7 cellular contexts compared by ENCODE assay signal in the genomic region with DNA sequence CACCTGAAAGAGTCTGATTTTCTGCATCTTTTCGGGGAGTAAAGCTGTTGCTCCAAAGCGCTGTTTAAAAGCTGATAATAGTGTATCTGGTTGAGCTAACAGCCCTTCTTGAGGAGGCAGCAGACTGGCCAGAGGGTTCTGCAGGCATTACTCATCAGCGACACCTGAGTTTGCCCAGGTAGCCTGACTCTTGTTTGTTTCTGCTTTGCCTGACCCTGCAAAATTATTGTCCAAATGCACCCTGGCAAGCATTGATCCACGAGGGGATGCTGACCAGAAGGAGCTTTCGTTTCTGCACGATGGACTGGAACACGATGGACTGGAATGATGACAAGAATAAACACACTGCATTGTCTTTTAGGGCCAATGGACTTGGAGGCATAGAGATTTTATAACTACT. TPM values are rescaled to one million over a fixed set of nuclear protein-coding genes. Genes with fewer than 3 reads are reported as not detected.
DNase-seq lines count a peak whose midpoint lies in the region; ATAC-seq and TF ChIP-seq lines count a peak whose summit lies in the region.

No MANE protein-coding gene starts in this region.

- H3K4me3 ChIP-seq in skin epidermis (no peak overlapping the region), testis (no peak overlapping the region)

- peak overlapping the region in 20 of 21 experiments; percentile 28 to 96 (median 72) for H3K27ac ChIP-seq in skin epidermis
- H3K27ac ChIP-seq in testis = peak overlapping the region in 1 of 2 donors; percentile 26

- WGBS in testis, 2 donors = 36 to 38% methylated on average over 7 of the region's 7 CpGs

- no peaks in the 10 kb centered on the region for H3K27me3 Mint-ChIP-seq in IgD-negative memory B cell
- H3K27me3 Mint-ChIP-seq in effector memory CD8-positive, alpha-beta T cell = no peaks in the 10 kb centered on the region

- H3K27ac Mint-ChIP-seq in IgD-negative memory B cell = peak overlapping the region; percentile 40 to 94 (median 73)
- peak overlapping the region; percentile 92 to 96 for H3K27ac Mint-ChIP-seq in effector memory CD8-positive, alpha-beta T cell

- H3K9me3 ChIP-seq in testis = no peaks in the 10 kb centered on the region

- peaks cover 70% of the 10 kb centered on the region for H3K4me1 ChIP-seq in testis

- no peak for TF ChIP-seq CTCF in testis (IDR thresholded peaks at IDR 0.05)

- peaks cover 0 to 4% (median 0%) of the 10 kb centered on the region in 3 donors for H3K9me3 Mint-ChIP-seq in IgD-negative memory B cell
- no peaks in the 10 kb centered on the region for H3K9me3 Mint-ChIP-seq in effector memory CD8-positive, alpha-beta T cell

- H3K36me3 ChIP-seq in testis (ENCODE audit: low read depth, missing control alignments) = no peaks in the 10 kb centered on the region

- TF ChIP-seq POLR2A in testis (IDR thresholded peaks at IDR 0.05) = no peak

- H3K36me3 Mint-ChIP-seq in IgD-negative memory B cell = peaks cover 1% of the 10 kb centered on the region
- H3K36me3 Mint-ChIP-seq in effector memory CD8-positive, alpha-beta T cell (ENCODE audit: insufficient read depth) = peaks cover 57% of the 10 kb centered on the region

- peaks cover 41 to 80% (median 72%) of the 10 kb centered on the region in 3 donors for H3K4me1 Mint-ChIP-seq in IgD-negative memory B cell
- peaks cover 93 to 95% of the 10 kb centered on the region in 2 donors for H3K4me1 Mint-ChIP-seq in effector memory CD8-positive, alpha-beta T cell (ENCODE audit: low read depth in 2 of 2)

- H3K27me3 ChIP-seq in testis = no peaks in the 10 kb centered on the region

- intact Hi-C loops in testis (cut with DNase I; ENCODE audit: low total_unique reads) = no loop called here

- no peak for DNase-seq in effector memory CD8-positive, alpha-beta T cell
- DNase-seq in SKM-1 (lab: John Stamatoyannopoulos, UW; ENCODE audit: unreplicated experiment) (no peak), testis (no peak)

- ATAC-seq in GM21360 (IDR thresholded peaks at IDR 0.05; ENCODE audit: unreplicated experiment) (peak; percentile 0), GM21619 (IDR thresholded peaks at IDR 0.05; ENCODE audit: unreplicated experiment) (no peak)
- peak; percentile 12 for ATAC-seq in effector memory CD8-positive, alpha-beta T cell (replicated peaks)

- peak overlapping the region; percentile 62 to 84 (median 76) for H3K4me3 Mint-ChIP-seq in IgD-negative memory B cell
- peak overlapping the region; percentile 73 to 98 for H3K4me3 Mint-ChIP-seq in effector memory CD8-positive, alpha-beta T cell

RNA-seq across cellular contexts. Expression of a gene that starts 6.2 kb away (rescaled TPM):
- polyA plus RNA-seq in IgD-negative memory B cell = 278 TPM
- 1,000 to 10,000 TPM in 1 of 2 donors, 100 to 1,000 TPM in 1; 733 to 1,032 TPM for total RNA-seq in testis
- 450 TPM for polyA plus RNA-seq in testis (ENCODE audit: insufficient read depth, low read depth, low replicate concordance)

RNA-seq across cellular contexts. Expression of a gene that starts 54.5 kb away (rescaled TPM):
- polyA plus RNA-seq in IgD-negative memory B cell (not detected), testis (ENCODE audit: insufficient read depth, low read depth, low replicate concordance) (0.88 TPM)
- under 1 TPM; 0.19 to 0.63 TPM for total RNA-seq in testis
